Comparison of ENCODE assay signal across 1 cellular context in genomic region chr2:219176818-219177593, GRCh38.
TF ChIP-seq lines count a peak whose summit lies in the region.

Gene CNPPD1 (minus strand): TSS chr2:219176925. CDS start chr2:219176828, 97 bp downstream.

TF ChIP-seq in HepG2, 621 proteins besides CTCF, POLR2A, EP300 and RAD21 (continued from another document and continues in another):
- TF ChIP-seq, protein P1, sequence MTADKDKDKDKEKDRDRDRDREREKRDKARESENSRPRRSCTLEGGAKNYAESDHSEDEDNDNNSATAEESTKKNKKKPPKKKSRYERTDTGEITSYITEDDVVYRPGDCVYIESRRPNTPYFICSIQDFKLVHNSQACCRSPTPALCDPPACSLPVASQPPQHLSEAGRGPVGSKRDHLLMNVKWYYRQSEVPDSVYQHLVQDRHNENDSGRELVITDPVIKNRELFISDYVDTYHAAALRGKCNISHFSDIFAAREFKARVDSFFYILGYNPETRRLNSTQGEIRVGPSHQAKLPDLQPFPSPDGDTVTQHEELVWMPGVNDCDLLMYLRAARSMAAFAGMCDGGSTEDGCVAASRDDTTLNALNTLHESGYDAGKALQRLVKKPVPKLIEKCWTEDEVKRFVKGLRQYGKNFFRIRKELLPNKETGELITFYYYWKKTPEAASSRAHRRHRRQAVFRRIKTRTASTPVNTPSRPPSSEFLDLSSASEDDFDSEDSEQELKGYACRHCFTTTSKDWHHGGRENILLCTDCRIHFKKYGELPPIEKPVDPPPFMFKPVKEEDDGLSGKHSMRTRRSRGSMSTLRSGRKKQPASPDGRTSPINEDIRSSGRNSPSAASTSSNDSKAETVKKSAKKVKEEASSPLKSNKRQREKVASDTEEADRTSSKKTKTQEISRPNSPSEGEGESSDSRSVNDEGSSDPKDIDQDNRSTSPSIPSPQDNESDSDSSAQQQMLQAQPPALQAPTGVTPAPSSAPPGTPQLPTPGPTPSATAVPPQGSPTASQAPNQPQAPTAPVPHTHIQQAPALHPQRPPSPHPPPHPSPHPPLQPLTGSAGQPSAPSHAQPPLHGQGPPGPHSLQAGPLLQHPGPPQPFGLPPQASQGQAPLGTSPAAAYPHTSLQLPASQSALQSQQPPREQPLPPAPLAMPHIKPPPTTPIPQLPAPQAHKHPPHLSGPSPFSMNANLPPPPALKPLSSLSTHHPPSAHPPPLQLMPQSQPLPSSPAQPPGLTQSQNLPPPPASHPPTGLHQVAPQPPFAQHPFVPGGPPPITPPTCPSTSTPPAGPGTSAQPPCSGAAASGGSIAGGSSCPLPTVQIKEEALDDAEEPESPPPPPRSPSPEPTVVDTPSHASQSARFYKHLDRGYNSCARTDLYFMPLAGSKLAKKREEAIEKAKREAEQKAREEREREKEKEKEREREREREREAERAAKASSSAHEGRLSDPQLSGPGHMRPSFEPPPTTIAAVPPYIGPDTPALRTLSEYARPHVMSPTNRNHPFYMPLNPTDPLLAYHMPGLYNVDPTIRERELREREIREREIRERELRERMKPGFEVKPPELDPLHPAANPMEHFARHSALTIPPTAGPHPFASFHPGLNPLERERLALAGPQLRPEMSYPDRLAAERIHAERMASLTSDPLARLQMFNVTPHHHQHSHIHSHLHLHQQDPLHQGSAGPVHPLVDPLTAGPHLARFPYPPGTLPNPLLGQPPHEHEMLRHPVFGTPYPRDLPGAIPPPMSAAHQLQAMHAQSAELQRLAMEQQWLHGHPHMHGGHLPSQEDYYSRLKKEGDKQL (CRISPR knock-in tag; IDR thresholded peaks at IDR 0.05; ENCODE audit: low read depth), result peak; percentile 61; the same call in 1 of the 2 replicates
- TF ChIP-seq SMC3 (IDR thresholded peaks at IDR 0.05; ENCODE audit: low read length) (no peak), ZFP91 (CRISPR knock-in tag; IDR thresholded peaks at IDR 0.05; ENCODE audit: borderline replicate concordance) (peak; percentile 94), ZBTB8A (CRISPR knock-in tag; IDR thresholded peaks at IDR 0.05; ENCODE audit: borderline replicate concordance, low read depth) (peak; percentile 98), JDP2 (CRISPR knock-in tag; IDR thresholded peaks at IDR 0.05; ENCODE audit: borderline replicate concordance) (peak; percentile 91; the same call in 1 of the 2 replicates), ZNF234 (CRISPR knock-in tag; conservative IDR thresholded peaks at IDR 0.05) (peak; percentile 98), SP1 (IDR thresholded peaks at IDR 0.05) (no peak), SP1 (CRISPR knock-in tag; IDR thresholded peaks at IDR 0.05) (peak; percentile 76; the same call in 1 of the 2 replicates), CCDC6 (CRISPR knock-in tag; IDR thresholded peaks at IDR 0.05) (peak; percentile 92), ZNF768 (CRISPR knock-in tag; IDR thresholded peaks at IDR 0.05) (peak; percentile 56; the same call in 1 of the 2 replicates), HOXA7 (CRISPR knock-in tag; IDR thresholded peaks at IDR 0.05) (peak; percentile 90), SIX4 (CRISPR knock-in tag; IDR thresholded peaks at IDR 0.05) (peak; percentile 47; the same call in 1 of the 2 replicates), ZNF839 (CRISPR knock-in tag; IDR thresholded peaks at IDR 0.05; ENCODE audit: borderline replicate concordance) (no peak), PHF8 (CRISPR knock-in tag; IDR thresholded peaks at IDR 0.05) (peak; percentile 76), TSC22D2 (CRISPR knock-in tag; IDR thresholded peaks at IDR 0.05; ENCODE audit: borderline replicate concordance) (peak; percentile 95), REL (CRISPR knock-in tag; conservative IDR thresholded peaks at IDR 0.05) (peak; percentile 98), LCORL (IDR thresholded peaks at IDR 0.05) (no peak), LCORL (CRISPR knock-in tag; IDR thresholded peaks at IDR 0.05) (peak; percentile 84), ZNF382 (CRISPR knock-in tag; IDR thresholded peaks at IDR 0.05; ENCODE audit: borderline replicate concordance) (no peak), ZNF574 (CRISPR knock-in tag; IDR thresholded peaks at IDR 0.05) (peak; percentile 95), ZNF670 (CRISPR knock-in tag; IDR thresholded peaks at IDR 0.05; ENCODE audit: borderline replicate concordance) (peak; percentile 98), ZNF256 (CRISPR knock-in tag; conservative IDR thresholded peaks at IDR 0.05) (peak; percentile 86; the same call in 1 of the 2 replicates), KLF16 (CRISPR knock-in tag; IDR thresholded peaks at IDR 0.05) (peak; percentile 56 to 90; a peak in 2 of 4 replicates), TCF12 (IDR thresholded peaks at IDR 0.05) (no peak), TCF12 (CRISPR knock-in tag; IDR thresholded peaks at IDR 0.05) (peak; percentile 89), PTBP1 (IDR thresholded peaks at IDR 0.05; ENCODE audit: low read depth, low read length, poor library complexity, severe bottlenecking) (no peak), EED (CRISPR knock-in tag; IDR thresholded peaks at IDR 0.05) (peak; percentile 98), POLR2AphosphoS5 (IDR thresholded peaks at IDR 0.05; ENCODE audit: low read depth, low read length) (peak; percentile 92), PHF21A (CRISPR knock-in tag; IDR thresholded peaks at IDR 0.05) (peak; percentile 87), AGO1 (IDR thresholded peaks at IDR 0.05; ENCODE audit: low read depth, low read length, poor library complexity, severe bottlenecking) (no peak), ZNF224 (CRISPR knock-in tag; IDR thresholded peaks at IDR 0.05) (peak; percentile 97; the same call in 1 of the 2 replicates), ZIK1 (CRISPR knock-in tag; IDR thresholded peaks at IDR 0.05; ENCODE audit: borderline replicate concordance, low read depth) (no peak), SAFB2 (CRISPR knock-in tag; IDR thresholded peaks at IDR 0.05; ENCODE audit: borderline replicate concordance, low read depth) (peak; percentile 93; the same call in 1 of the 2 replicates), NR2F2 (IDR thresholded peaks at IDR 0.05; ENCODE audit: borderline replicate concordance, low read depth) (peak; percentile 28; the same call in 1 of the 2 replicates), GZF1 (CRISPR knock-in tag; IDR thresholded peaks at IDR 0.05) (0 out of 2 replicates have a peak, but pooled peaks have one; percentile 16), ATF5 (CRISPR knock-in tag; IDR thresholded peaks at IDR 0.05; ENCODE audit: low read depth) (peak; percentile 80; the same call in 1 of the 2 replicates), ZNF639 (CRISPR knock-in tag; conservative IDR thresholded peaks at IDR 0.05) (peak; percentile 96)
- TF ChIP-seq, protein P2, sequence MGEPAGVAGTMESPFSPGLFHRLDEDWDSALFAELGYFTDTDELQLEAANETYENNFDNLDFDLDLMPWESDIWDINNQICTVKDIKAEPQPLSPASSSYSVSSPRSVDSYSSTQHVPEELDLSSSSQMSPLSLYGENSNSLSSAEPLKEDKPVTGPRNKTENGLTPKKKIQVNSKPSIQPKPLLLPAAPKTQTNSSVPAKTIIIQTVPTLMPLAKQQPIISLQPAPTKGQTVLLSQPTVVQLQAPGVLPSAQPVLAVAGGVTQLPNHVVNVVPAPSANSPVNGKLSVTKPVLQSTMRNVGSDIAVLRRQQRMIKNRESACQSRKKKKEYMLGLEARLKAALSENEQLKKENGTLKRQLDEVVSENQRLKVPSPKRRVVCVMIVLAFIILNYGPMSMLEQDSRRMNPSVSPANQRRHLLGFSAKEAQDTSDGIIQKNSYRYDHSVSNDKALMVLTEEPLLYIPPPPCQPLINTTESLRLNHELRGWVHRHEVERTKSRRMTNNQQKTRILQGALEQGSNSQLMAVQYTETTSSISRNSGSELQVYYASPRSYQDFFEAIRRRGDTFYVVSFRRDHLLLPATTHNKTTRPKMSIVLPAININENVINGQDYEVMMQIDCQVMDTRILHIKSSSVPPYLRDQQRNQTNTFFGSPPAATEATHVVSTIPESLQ (CRISPR knock-in tag; conservative IDR thresholded peaks at IDR 0.05), result no peak; the same call in none of the 2 replicates
- TF ChIP-seq, protein P3, sequence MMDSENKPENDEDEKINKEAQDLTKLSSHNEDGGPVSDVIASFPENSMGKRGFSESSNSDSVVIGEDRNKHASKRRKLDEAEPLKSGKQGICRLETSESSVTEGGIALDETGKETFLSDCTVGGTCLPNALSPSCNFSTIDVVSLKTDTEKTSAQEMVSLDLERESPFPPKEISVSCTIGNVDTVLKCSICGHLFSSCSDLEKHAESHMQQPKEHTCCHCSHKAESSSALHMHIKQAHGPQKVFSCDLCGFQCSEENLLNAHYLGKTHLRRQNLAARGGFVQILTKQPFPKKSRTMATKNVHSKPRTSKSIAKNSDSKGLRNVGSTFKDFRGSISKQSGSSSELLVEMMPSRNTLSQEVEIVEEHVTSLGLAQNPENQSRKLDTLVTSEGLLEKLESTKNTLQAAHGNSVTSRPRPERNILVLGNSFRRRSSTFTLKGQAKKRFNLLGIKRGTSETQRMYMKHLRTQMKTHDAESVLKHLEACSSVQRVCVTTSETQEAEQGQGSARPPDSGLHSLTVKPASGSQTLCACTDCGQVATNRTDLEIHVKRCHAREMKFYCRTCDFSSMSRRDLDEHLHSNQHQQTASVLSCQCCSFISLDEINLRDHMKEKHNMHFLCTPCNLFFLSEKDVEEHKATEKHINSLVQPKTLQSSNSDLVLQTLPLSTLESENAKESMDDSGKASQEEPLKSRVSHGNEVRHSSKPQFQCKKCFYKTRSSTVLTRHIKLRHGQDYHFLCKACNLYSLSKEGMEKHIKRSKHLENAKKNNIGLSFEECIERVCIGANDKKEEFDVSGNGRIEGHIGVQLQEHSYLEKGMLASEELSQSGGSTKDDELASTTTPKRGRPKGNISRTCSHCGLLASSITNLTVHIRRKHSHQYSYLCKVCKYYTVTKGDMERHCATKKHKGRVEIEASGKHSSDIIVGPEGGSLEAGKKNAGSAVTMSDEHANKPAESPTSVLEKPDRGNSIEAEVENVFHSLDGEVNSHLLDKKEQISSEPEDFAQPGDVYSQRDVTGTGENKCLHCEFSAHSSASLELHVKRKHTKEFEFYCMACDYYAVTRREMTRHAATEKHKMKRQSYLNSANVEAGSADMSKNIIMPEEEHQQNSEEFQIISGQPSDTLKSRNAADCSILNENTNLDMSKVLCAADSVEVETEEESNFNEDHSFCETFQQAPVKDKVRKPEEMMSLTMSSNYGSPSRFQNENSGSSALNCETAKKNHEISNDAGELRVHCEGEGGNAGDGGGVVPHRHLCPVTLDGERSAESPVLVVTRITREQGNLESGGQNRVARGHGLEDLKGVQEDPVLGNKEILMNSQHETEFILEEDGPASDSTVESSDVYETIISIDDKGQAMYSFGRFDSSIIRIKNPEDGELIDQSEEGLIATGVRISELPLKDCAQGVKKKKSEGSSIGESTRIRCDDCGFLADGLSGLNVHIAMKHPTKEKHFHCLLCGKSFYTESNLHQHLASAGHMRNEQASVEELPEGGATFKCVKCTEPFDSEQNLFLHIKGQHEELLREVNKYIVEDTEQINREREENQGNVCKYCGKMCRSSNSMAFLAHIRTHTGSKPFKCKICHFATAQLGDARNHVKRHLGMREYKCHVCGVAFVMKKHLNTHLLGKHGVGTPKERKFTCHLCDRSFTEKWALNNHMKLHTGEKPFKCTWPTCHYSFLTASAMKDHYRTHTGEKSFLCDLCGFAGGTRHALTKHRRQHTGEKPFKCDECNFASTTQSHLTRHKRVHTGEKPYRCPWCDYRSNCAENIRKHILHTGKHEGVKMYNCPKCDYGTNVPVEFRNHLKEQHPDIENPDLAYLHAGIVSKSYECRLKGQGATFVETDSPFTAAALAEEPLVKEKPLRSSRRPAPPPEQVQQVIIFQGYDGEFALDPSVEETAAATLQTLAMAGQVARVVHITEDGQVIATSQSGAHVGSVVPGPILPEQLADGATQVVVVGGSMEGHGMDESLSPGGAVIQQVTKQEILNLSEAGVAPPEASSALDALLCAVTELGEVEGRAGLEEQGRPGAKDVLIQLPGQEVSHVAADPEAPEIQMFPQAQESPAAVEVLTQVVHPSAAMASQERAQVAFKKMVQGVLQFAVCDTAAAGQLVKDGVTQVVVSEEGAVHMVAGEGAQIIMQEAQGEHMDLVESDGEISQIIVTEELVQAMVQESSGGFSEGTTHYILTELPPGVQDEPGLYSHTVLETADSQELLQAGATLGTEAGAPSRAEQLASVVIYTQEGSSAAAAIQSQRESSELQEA (CRISPR knock-in tag; IDR thresholded peaks at IDR 0.05; ENCODE audit: not compliant biosample characterization), result peak; percentile 98
